ENCODE assay signal across 8 cellular contexts in genomic region chr14:103808403-103809001, GRCh38. TPM values are rescaled to one million over a fixed set of nuclear protein-coding genes. Genes with fewer than 3 reads are reported as not detected.
A peak's percentile ranks its signal among the peaks of the same experiment; 100 is the strongest.
DNase-seq lines count a peak whose midpoint lies in the region; ATAC-seq and TF ChIP-seq lines count a peak whose summit lies in the region.

No MANE protein-coding gene starts in this region.

- H3K4me1 Mint-ChIP-seq in endodermal cell (no peaks in the 10 kb centered on the region), mesothelial cell of epicardium (peaks cover 6% of the 10 kb centered on the region)

- H3K4me2 ChIP-seq in HCT116 (ENCODE audit: low read length), result no peak overlapping the region

- H3K4me3 ChIP-seq in AG10803 (ENCODE audit: low read length) (no peak overlapping the region), HCT116 (replicated peaks in 1 of 2; ENCODE audit: low read depth in 1 of 2, low read length in 2 of 2) (no peak overlapping the region), endodermal cell (ENCODE audit: low read length) (no peak overlapping the region)

- RAD21 ChIA-PET in HCT116 (lab: Charles Lee; ENCODE audit: low non-redundant PET in 1 of 2, low total read pairs in 2 of 2, uncharacterized antibody in 2 of 2, unreplicated experiment in 2 of 2), result interaction anchor here (0.6 to 1.5 kb wide), 6 partner anchors 102 to 451 kb away, joined by 3 to 5 read pairs (median 3); no protein-coding TSS in a partner anchor

- 52 to 58% methylated on average over 3 to 5 of the region's 6 CpGs for WGBS in endodermal cell (ENCODE audit: insufficient coverage in 1 of 2, insufficient read length in 1 of 2), 2 experiments

- TF ChIP-seq CTCF in AG10803 (conservative IDR thresholded peaks at IDR 0.05; ENCODE audit: low read length), result peak; percentile 91
- peak; percentile 81 to 93 (median 81) for TF ChIP-seq CTCF in HCT116 (IDR thresholded peaks at IDR 0.05 in 2 of 3, conservative IDR thresholded peaks at IDR 0.05 in 1 of 3; ENCODE audit: borderline replicate concordance in 1 of 3, insufficient read depth in 1 of 3, low read depth in 2 of 3, low read length in 2 of 3)
- TF ChIP-seq CTCF in endodermal cell (conservative IDR thresholded peaks at IDR 0.05), result peak; percentile 97
- peak; percentile 60 for TF ChIP-seq CTCF in mesothelial cell of epicardium (IDR thresholded peaks at IDR 0.05; ENCODE audit: unreplicated experiment)

- no peaks in the 10 kb centered on the region for H3K27me3 Mint-ChIP-seq in endodermal cell (ENCODE audit: insufficient read depth)
- no peaks in the 10 kb centered on the region for H3K27me3 Mint-ChIP-seq in mesothelial cell of epicardium (ENCODE audit: low read depth)

- intact Hi-C loops in HCT116 (cut with micrococcal nuclease), result loop anchor here (1.0 to 10.0 kb wide), 5 partner anchors 102 to 326 kb away; partner anchors contain the start of gene KIF26A

- POLR2A ChIA-PET in HCT116 (lab: Charles Lee), result interaction anchor here (1.0 to 1.1 kb wide), 2 partner anchors 12 to 173 kb away, joined by 3 to 4 read pairs; no protein-coding TSS in a partner anchor

- H3K9me3 Mint-ChIP-seq in endodermal cell (no peaks in the 10 kb centered on the region), mesothelial cell of epicardium (no peaks in the 10 kb centered on the region)

- H3K9me3 ChIP-seq in HCT116 (ENCODE audit: control insufficient read depth in 1 of 2, insufficient read depth in 1 of 2, low read depth in 1 of 2, low read length in 2 of 2), result no peaks in the 10 kb centered on the region
- H3K9me3 ChIP-seq in endodermal cell (ENCODE audit: control insufficient read depth, low read length), result no peaks in the 10 kb centered on the region

- no peaks in the 10 kb centered on the region; the same call in 1 of the 2 replicates for H3K79me2 ChIP-seq in HCT116 (ENCODE audit: insufficient read depth, low read length)

- H3K4me3 Mint-ChIP-seq in endodermal cell (no peak overlapping the region), mesothelial cell of epicardium (no peak overlapping the region)

- H3K27ac Mint-ChIP-seq in endodermal cell (no peak overlapping the region), mesothelial cell of epicardium (no peak overlapping the region)

- TF ChIP-seq POLR2A in HCT116 (IDR thresholded peaks at IDR 0.05; ENCODE audit: borderline replicate concordance, extremely low read depth, insufficient read depth, insufficient read length), result no peak

- H3K36me3 Mint-ChIP-seq in endodermal cell (ENCODE audit: low read depth), result no peaks in the 10 kb centered on the region
- H3K36me3 Mint-ChIP-seq in mesothelial cell of epicardium, result peaks cover 2% of the 10 kb centered on the region

- TF ChIP-seq RAD21 in HCT116 (IDR thresholded peaks at IDR 0.05; ENCODE audit: low read depth), result peak; percentile 95

- no peaks in the 10 kb centered on the region for H4K20me1 ChIP-seq in HCT116 (ENCODE audit: insufficient read depth)

- H3K9ac ChIP-seq in HCT116 (ENCODE audit: low read length), result no peak overlapping the region
- no peak overlapping the region for H3K9ac ChIP-seq in endodermal cell (ENCODE audit: extremely low read depth, low read length, poor library complexity, severe bottlenecking)

- H3K4me1 ChIP-seq in HCT116 (ENCODE audit: control insufficient read depth in 1 of 2, insufficient read depth in 2 of 2, low read length in 2 of 2) (no peaks in the 10 kb centered on the region), endodermal cell (ENCODE audit: control insufficient read depth, insufficient read depth, low read length) (no peaks in the 10 kb centered on the region)

- H3K9me2 ChIP-seq in HCT116 (ENCODE audit: insufficient read depth), result no peaks in the 10 kb centered on the region

- CTCF ChIA-PET in HCT116 (lab: Charles Lee), result interaction anchor here (0.6 to 2.2 kb wide), 28 partner anchors 10 to 321 kb away, joined by 3 to 38 read pairs (median 4); no protein-coding TSS in a partner anchor

- H3K36me3 ChIP-seq in HCT116 (ENCODE audit: control insufficient read depth in 1 of 2, insufficient read depth in 2 of 2, low read length in 2 of 2) (no peaks in the 10 kb centered on the region), endodermal cell (ENCODE audit: control insufficient read depth, insufficient read depth, low read length) (no peaks in the 10 kb centered on the region)

- H3K27me3 ChIP-seq in HCT116 (ENCODE audit: insufficient read depth, low read length) (no peaks in the 10 kb centered on the region), endodermal cell (ENCODE audit: control insufficient read depth, insufficient read depth, low read length, poor library complexity, severe bottlenecking) (no peaks in the 10 kb centered on the region)

- DNase-seq in AG10803 (ENCODE audit: low read depth), result peak; percentile 71
- peak; percentile 58 for DNase-seq in HCT116 (ENCODE audit: low read depth, low spot score)
- peak; percentile 5 for DNase-seq in NCI-H774 (lab: John Stamatoyannopoulos, UW)
- peak; percentile 77 for DNase-seq in activated CD8-positive, alpha-beta memory T cell treated with anti-CD3 and anti-CD28 coated beads for 24 hours
- DNase-seq in endodermal cell, result peak; percentile 91
- peak; percentile 46 to 77 for DNase-seq in mesothelial cell of epicardium (ENCODE audit: low spot score in 2 of 2, unreplicated experiment in 2 of 2)
- peak; percentile 40 for DNase-seq in stimulated activated CD8-positive, alpha-beta memory T cell treated with anti-CD3 and anti-CD28 coated beads, Interleukin-4, amount 100 ng/mL, for 24 hours (ENCODE audit: low read depth)

- peak; percentile 96 for ATAC-seq in HCT116
- no peak for ATAC-seq in GM18868 (IDR thresholded peaks at IDR 0.05; ENCODE audit: unreplicated experiment)

- H3K27ac ChIP-seq in HCT116 (ENCODE audit: low read depth, low read length) (no peak overlapping the region), endodermal cell (ENCODE audit: low read depth, low read length) (no peak overlapping the region)

- BruUV-seq in HCT116 (replicated peaks; lab: Mats Ljungman, UMichigan), result no TSS peak

- H2AFZ ChIP-seq in HCT116 (ENCODE audit: low read depth, low read length, poor library complexity, severe bottlenecking), result no peak overlapping the region

TF ChIP-seq in HCT116, 20 proteins besides CTCF, POLR2A, EP300 and RAD21:
- no peak for TF ChIP-seq ZNF274 (IDR thresholded peaks at IDR 0.05; ENCODE audit: low read depth, low read length)
- no peak for TF ChIP-seq CBX3 (IDR thresholded peaks at IDR 0.05; ENCODE audit: low read depth)
- no peak for TF ChIP-seq JUND (IDR thresholded peaks at IDR 0.05)
- TF ChIP-seq YY1 (IDR thresholded peaks at IDR 0.05; ENCODE audit: extremely low read depth, insufficient replicate concordance, low read depth, low read length), result no peak
- TF ChIP-seq ZFX (IDR thresholded peaks at IDR 0.05), result no peak
- TF ChIP-seq ELF1 (IDR thresholded peaks at IDR 0.05; ENCODE audit: borderline replicate concordance, low read depth), result no peak
- no peak for TF ChIP-seq POLR2AphosphoS5 (IDR thresholded peaks at IDR 0.05; ENCODE audit: low read depth, low read length)
- no peak for TF ChIP-seq CEBPB (IDR thresholded peaks at IDR 0.05; ENCODE audit: low read depth)
- no peak for TF ChIP-seq EZH2phosphoT487 (IDR thresholded peaks at IDR 0.05; ENCODE audit: borderline replicate concordance)
- TF ChIP-seq ATF3 (IDR thresholded peaks at IDR 0.05), result no peak
- no peak for TF ChIP-seq REST (IDR thresholded peaks at IDR 0.05; ENCODE audit: low read depth)
- no peak for TF ChIP-seq EGR1 (IDR thresholded peaks at IDR 0.05; ENCODE audit: low read depth)
- no peak for TF ChIP-seq SIN3A (IDR thresholded peaks at IDR 0.05; ENCODE audit: low read depth)
- no peak for TF ChIP-seq EZH2 (IDR thresholded peaks at IDR 0.05)

RNA-seq across cellular contexts. Expression of gene PPP1R13B, which starts 38.9 kb away (rescaled TPM):
- total RNA-seq in HCT116 (2021; ENCODE audit: unreplicated experiment) (17.8 TPM), endodermal cell (10 to 100 TPM; 15.6 to 17.5 TPM), mesothelial cell of epicardium (44.5 to 53.0 TPM (median 49.1 TPM) in 3 replicates)
- 8.8 and 9.1 TPM in 2 replicates for polyA plus RNA-seq in HCT116 (2012)
- 3.3 TPM for polyA plus RNA-seq in endodermal cell (2013, experiment 1 of 2)
- polyA plus RNA-seq in endodermal cell (2013, experiment 2 of 2), result 4.4 TPM

Comparison
In these comparisons a context has a peak if more than half of its experiments do, and no peak if none do; other contexts are left out.
1. DNase-seq: peak in every context shown above with its lines; median percentile 91 in endodermal cell; 77 in activated CD8-positive, alpha-beta memory T cell treated with anti-CD3 and anti-CD28 coated beads for 24 hours; 71 in AG10803; 62 in mesothelial cell of epicardium; 58 in HCT116; 40 in stimulated activated CD8-positive, alpha-beta memory T cell treated with anti-CD3 and anti-CD28 coated beads, Interleukin-4, amount 100 ng/mL, for 24 hours; 5 in NCI-H774.